1 cellular context compared by ENCODE assay signal in genomic region chr22:28799834-28800307, GRCh38.
A peak's percentile ranks its signal among the peaks of the same experiment; 100 is the strongest.
TF ChIP-seq lines count a peak whose summit lies in the region.

No MANE protein-coding gene starts in this region.

TF ChIP-seq in HepG2, 621 proteins besides CTCF, POLR2A, EP300 and RAD21 (continued from another document):
- TF ChIP-seq ZNF142 (CRISPR knock-in tag; IDR thresholded peaks at IDR 0.05) (no peak; the same call in 1 of the 2 replicates), ZNF772 (CRISPR knock-in tag; IDR thresholded peaks at IDR 0.05) (0 out of 2 replicates have a peak, but pooled peaks have one; percentile 19), NFAT5 (CRISPR knock-in tag; IDR thresholded peaks at IDR 0.05) (no peak), RBM22 (optimal IDR thresholded peaks at IDR 0.05; ENCODE audit: low read length) (peak; percentile 92), ZBTB8A (CRISPR knock-in tag; IDR thresholded peaks at IDR 0.05; ENCODE audit: borderline replicate concordance, low read depth) (0 out of 2 replicates have a peak, but pooled peaks have one; percentile 8), ZNF407 (CRISPR knock-in tag; IDR thresholded peaks at IDR 0.05; ENCODE audit: not compliant biosample characterization) (peak; percentile 26), MLXIP (CRISPR knock-in tag; IDR thresholded peaks at IDR 0.05; ENCODE audit: borderline replicate concordance) (peak; percentile 76; the same call in 1 of the 2 replicates), ZNF367 (CRISPR knock-in tag; IDR thresholded peaks at IDR 0.05; ENCODE audit: borderline replicate concordance) (0 out of 2 replicates have a peak, but pooled peaks have one; percentile 53), FOSL1 (CRISPR knock-in tag; IDR thresholded peaks at IDR 0.05; ENCODE audit: borderline replicate concordance) (peak; percentile 10; the same call in 1 of the 2 replicates), FLYWCH1 (CRISPR knock-in tag; IDR thresholded peaks at IDR 0.05) (0 out of 2 replicates have a peak, but pooled peaks have one; percentile 47), RFX3 (CRISPR knock-in tag; IDR thresholded peaks at IDR 0.05) (no peak), HNF1A (IDR thresholded peaks at IDR 0.05; ENCODE audit: low read depth) (no peak), HNF1A (CRISPR knock-in tag; IDR thresholded peaks at IDR 0.05; ENCODE audit: borderline replicate concordance) (no peak), RAD51 (IDR thresholded peaks at IDR 0.05; ENCODE audit: borderline replicate concordance) (no peak)
TF ChIP-seq in HepG2: peak in this region for 43.
